In the genomic region with DNA sequence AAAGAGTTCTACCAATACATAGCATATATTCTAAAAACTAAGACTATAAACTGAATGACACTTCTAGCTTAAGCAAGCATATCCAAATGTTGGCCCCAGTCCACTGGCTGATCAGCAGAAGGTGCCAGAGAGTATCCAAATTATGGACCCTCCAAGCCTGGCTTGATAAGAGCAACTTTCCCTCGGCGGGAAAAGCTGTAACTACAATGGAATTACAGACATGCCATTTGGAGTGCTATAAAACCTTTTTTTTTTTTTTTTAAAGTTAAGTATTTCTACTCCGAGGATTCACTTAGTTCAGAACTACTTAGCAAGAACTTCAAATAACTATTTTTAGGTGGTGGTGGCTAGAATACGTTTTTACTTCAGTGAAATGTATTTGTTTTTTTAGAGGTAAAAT, we compare ENCODE assay signal across 17 cellular contexts.
DNase-seq lines count a peak whose midpoint lies in the region; ATAC-seq and TF ChIP-seq lines count a peak whose summit lies in the region.
"Had no signal": no experiment of that assay in that cellular context is flagged by ENCODE, and none has a peak within 500 bp of the region (broad histone marks: within the 10 kb centered on the region; RNA-seq: fewer than 3 reads in every experiment).

No MANE protein-coding gene starts in this region.

- H3K9me3 ChIP-seq in ascending aorta = no peaks in the 10 kb centered on the region
- H3K9me3 ChIP-seq in lung (ENCODE audit: control insufficient read depth in 2 of 2, insufficient read depth in 1 of 2, low read length in 1 of 2) = no peaks in the 10 kb centered on the region
- H3K9me3 ChIP-seq in spleen = no peaks in the 10 kb centered on the region
- H3K9me3 ChIP-seq in SK-N-SH = no peaks in the 10 kb centered on the region

- no peak for TF ChIP-seq CTCF in ascending aorta (IDR thresholded peaks at IDR 0.05)
- no peak for TF ChIP-seq CTCF in lung (IDR thresholded peaks at IDR 0.05; ENCODE audit: control extremely low read depth, extremely low read depth)
- no peak for TF ChIP-seq CTCF in spleen (IDR thresholded peaks at IDR 0.05 in 8 of 11, conservative IDR thresholded peaks at IDR 0.05 in 3 of 11)
- TF ChIP-seq CTCF in SK-N-SH (IDR thresholded peaks at IDR 0.05) = no peak

- H2AFZ ChIP-seq in SK-N-SH (ENCODE audit: low read depth) = no peak overlapping the region

- POLR2A ChIA-PET in SK-N-SH (lab: Yijun Ruan, JAX) = no interaction called here

- H3F3A ChIP-seq in SK-N-SH (replicated peaks; ENCODE audit: insufficient read depth) = no peaks in the 10 kb centered on the region

- peak; percentile 48 for DNase-seq in EL
- DNase-seq in ascending aorta (ENCODE audit: low spot score in 2 of 2) = no peak
- no peak for DNase-seq in lung (ENCODE audit: low spot score)
- no peak for DNase-seq in spleen
- no peak for DNase-seq in activated gamma-delta T cell (lab: John Stamatoyannopoulos, UW)
- DNase-seq in iPS-NIHi7 (ENCODE audit: extremely low spot score) = no peak
- DNase-seq in NCI-H524 treated with DMSO at 0.1 percent for 48 hours (lab: John Stamatoyannopoulos, UW) = no peak
- no peak for DNase-seq in SK-N-SH
- DNase-seq: activated CD4-positive, alpha-beta T cell treated with anti-CD3 and anti-CD28 coated beads, Interleukin-2, amount 10 ng/mL, durations not matched to agents 7 days and 5 days; activated T-cell treated with anti-CD3 and anti-CD28 coated beads for 4 hours; DMS53; naive thymus-derived CD4-positive, alpha-beta T cell; NCI-H1092; NCI-H2171 treated with DMSO at 0.1 percent for 48 hours; SIG-M5; T1000 had no signal

- WGBS in lung, 2 donors = 49 to 65% methylated on average over 4 of the region's 4 CpGs
- 68 to 87% (median 81%) methylated on average over 4 of the region's 4 CpGs for WGBS in spleen, 5 donors
- WGBS in SK-N-SH (ENCODE audit: low lambda C conversion rate) = 7% methylated on average over 4 of the region's 4 CpGs

- H3K9ac ChIP-seq in SK-N-SH = no peak overlapping the region
- H3K9ac ChIP-seq: BLaER1 treated with 17β-estradiol and CSF1 and Interleukin-3, amounts not matched to agents 10 nM and 100 nM had no signal

- peak overlapping the region; percentile 55 to 73 for H3K27ac ChIP-seq in ascending aorta
- H3K27ac ChIP-seq in lung (ENCODE audit: low read depth in 1 of 2, low read length in 1 of 2) = peak overlapping the region; percentile 10 to 56
- peak overlapping the region in 6 of 8 donors; percentile 11 to 81 (median 55) for H3K27ac ChIP-seq in spleen
- H3K27ac ChIP-seq in SK-N-SH (ENCODE audit: low read depth in 2 of 2, low read length in 1 of 2) = no peak overlapping the region
- H3K27ac ChIP-seq: BLaER1 treated with 17β-estradiol and CSF1 and Interleukin-3, amounts not matched to agents 10 nM and 100 nM had no signal

- TF ChIP-seq POLR2A in spleen (IDR thresholded peaks at IDR 0.05) = no peak

- H3K36me3 ChIP-seq in ascending aorta (no peaks in the 10 kb centered on the region), lung (ENCODE audit: control insufficient read depth in 2 of 2, insufficient read depth in 2 of 2, low read length in 2 of 2) (no peaks in the 10 kb centered on the region), spleen (no peaks in the 10 kb centered on the region), SK-N-SH (replicated peaks in 1 of 2; ENCODE audit: control insufficient read depth in 1 of 2, insufficient read depth in 2 of 2, low read length in 1 of 2) (no peaks in the 10 kb centered on the region)

- TF ChIP-seq EP300 in SK-N-SH (IDR thresholded peaks at IDR 0.05; ENCODE audit: borderline replicate concordance in 1 of 2, low read depth in 1 of 2, low read length in 1 of 2) = no peak

- CTCF ChIA-PET in SK-N-SH (lab: Yijun Ruan, JAX) = interaction anchor here (0.6 kb wide), 1 partner anchor 334 kb away, joined by 3 read pairs; no protein-coding TSS in a partner anchor

- H3K27me3 ChIP-seq in ascending aorta = no peaks in the 10 kb centered on the region
- no peaks in the 10 kb centered on the region for H3K27me3 ChIP-seq in lung (ENCODE audit: control insufficient read depth, insufficient read depth)
- H3K27me3 ChIP-seq in spleen (replicated peaks in 1 of 7) = no peaks in the 10 kb centered on the region
- peaks cover 21% of the 10 kb centered on the region for H3K27me3 ChIP-seq in SK-N-SH (ENCODE audit: insufficient read depth)
- H3K27me3 ChIP-seq: BLaER1 treated with 17β-estradiol and CSF1 and Interleukin-3, amounts not matched to agents 10 nM and 100 nM had no signal

- TF ChIP-seq RAD21 in SK-N-SH (IDR thresholded peaks at IDR 0.05; ENCODE audit: low read length) = no peak

- intact Hi-C loops in ascending aorta (cut with DNase I) = loop anchor here (5.0 kb wide), 2 partner anchors 44 to 66 kb away; no protein-coding TSS in a partner anchor
- intact Hi-C loops in spleen (cut with DNase I; ENCODE audit: low total_unique reads) = no loop called here

- peak overlapping the region; percentile 42 to 66 for H3K4me3 ChIP-seq in ascending aorta
- H3K4me3 ChIP-seq in lung = no peak overlapping the region
- peak overlapping the region in 1 of 8 donors; percentile 57 for H3K4me3 ChIP-seq in spleen
- H3K4me3 ChIP-seq in SK-N-SH (ENCODE audit: low read depth in 2 of 2, low read length in 1 of 2) = no peak overlapping the region
- H3K4me3 ChIP-seq: BLaER1 treated with 17β-estradiol and CSF1 and Interleukin-3, amounts not matched to agents 10 nM and 100 nM had no signal

- H3K79me2 ChIP-seq in SK-N-SH (ENCODE audit: insufficient read depth) = no peaks in the 10 kb centered on the region

- H3K4me1 ChIP-seq in ascending aorta (peaks cover 0 to 26% of the 10 kb centered on the region in 2 donors), lung (ENCODE audit: control insufficient read depth in 2 of 2, insufficient read depth in 2 of 2, low read length in 2 of 2) (peaks cover 4 to 12% of the 10 kb centered on the region in 2 donors), spleen (peaks cover 8 to 62% (median 36%) of the 10 kb centered on the region in 6 donors), SK-N-SH (ENCODE audit: control insufficient read depth in 1 of 2, insufficient read depth in 2 of 2, low read depth in 1 of 2, low read length in 1 of 2) (peaks cover 0 to 8% of the 10 kb centered on the region in 2 experiments; a peak in 1 of 4 replicates)

- H4K20me1 ChIP-seq in SK-N-SH (ENCODE audit: insufficient read depth) = no peaks in the 10 kb centered on the region

- no peak overlapping the region for H3K4me2 ChIP-seq in SK-N-SH
- H3K4me2 ChIP-seq: BLaER1 treated with 17β-estradiol and CSF1 and Interleukin-3, amounts not matched to agents 10 nM and 100 nM had no signal

- no peaks in the 10 kb centered on the region for H3K9me2 ChIP-seq in SK-N-SH

- ATAC-seq in lung (ENCODE audit: insufficient read depth, low FRiP score) = no peak
- ATAC-seq: naive thymus-derived CD4-positive, alpha-beta T cell had no signal

TF ChIP-seq in SK-N-SH, 30 proteins besides CTCF, POLR2A, EP300 and RAD21 (continues in another document):
- TF ChIP-seq REST (IDR thresholded peaks at IDR 0.05; ENCODE audit: low read depth, low read length) (no peak), USF2 (IDR thresholded peaks at IDR 0.05; ENCODE audit: borderline replicate concordance, low read depth, low read length) (no peak), MEF2A (IDR thresholded peaks at IDR 0.05; ENCODE audit: borderline replicate concordance, low read depth) (no peak), JUND (IDR thresholded peaks at IDR 0.05) (no peak), SIN3A (IDR thresholded peaks at IDR 0.05; ENCODE audit: borderline replicate concordance, low read depth, low read length) (no peak), CHD2 (IDR thresholded peaks at IDR 0.05; ENCODE audit: low read length, partially characterized antibody) (no peak), POLR2AphosphoS5 (IDR thresholded peaks at IDR 0.05; ENCODE audit: low read depth, low read length) (no peak), TEAD4 (IDR thresholded peaks at IDR 0.05; ENCODE audit: borderline replicate concordance, insufficient read depth) (no peak), FOSL2 (IDR thresholded peaks at IDR 0.05; ENCODE audit: borderline replicate concordance, low read depth) (no peak), FOXM1 (IDR thresholded peaks at IDR 0.05; ENCODE audit: low read depth) (no peak), NFIC (IDR thresholded peaks at IDR 0.05; ENCODE audit: borderline replicate concordance) (no peak)

Comparison
In these comparisons a context has a peak if more than half of its experiments do, and no peak if none do; other contexts are left out.
1. H3K27ac ChIP-seq: peak in ascending aorta (2 of 2), lung (2 of 2) and spleen (6 of 8); none in SK-N-SH (0 of 2).
2. H3K4me3 ChIP-seq: peak in ascending aorta (2 of 2); none in lung (single experiment) and SK-N-SH (0 of 2).